In genomic region chr7:131546126-131546525, GRCh38 we compare ENCODE assay signal across 1 cellular context.
TF ChIP-seq lines count a peak whose summit lies in the region.

No MANE protein-coding gene starts in this region.

TF ChIP-seq in GM12878, 131 proteins besides CTCF, POLR2A, EP300 and RAD21 (continued from another document):
- TF ChIP-seq, protein P1, sequence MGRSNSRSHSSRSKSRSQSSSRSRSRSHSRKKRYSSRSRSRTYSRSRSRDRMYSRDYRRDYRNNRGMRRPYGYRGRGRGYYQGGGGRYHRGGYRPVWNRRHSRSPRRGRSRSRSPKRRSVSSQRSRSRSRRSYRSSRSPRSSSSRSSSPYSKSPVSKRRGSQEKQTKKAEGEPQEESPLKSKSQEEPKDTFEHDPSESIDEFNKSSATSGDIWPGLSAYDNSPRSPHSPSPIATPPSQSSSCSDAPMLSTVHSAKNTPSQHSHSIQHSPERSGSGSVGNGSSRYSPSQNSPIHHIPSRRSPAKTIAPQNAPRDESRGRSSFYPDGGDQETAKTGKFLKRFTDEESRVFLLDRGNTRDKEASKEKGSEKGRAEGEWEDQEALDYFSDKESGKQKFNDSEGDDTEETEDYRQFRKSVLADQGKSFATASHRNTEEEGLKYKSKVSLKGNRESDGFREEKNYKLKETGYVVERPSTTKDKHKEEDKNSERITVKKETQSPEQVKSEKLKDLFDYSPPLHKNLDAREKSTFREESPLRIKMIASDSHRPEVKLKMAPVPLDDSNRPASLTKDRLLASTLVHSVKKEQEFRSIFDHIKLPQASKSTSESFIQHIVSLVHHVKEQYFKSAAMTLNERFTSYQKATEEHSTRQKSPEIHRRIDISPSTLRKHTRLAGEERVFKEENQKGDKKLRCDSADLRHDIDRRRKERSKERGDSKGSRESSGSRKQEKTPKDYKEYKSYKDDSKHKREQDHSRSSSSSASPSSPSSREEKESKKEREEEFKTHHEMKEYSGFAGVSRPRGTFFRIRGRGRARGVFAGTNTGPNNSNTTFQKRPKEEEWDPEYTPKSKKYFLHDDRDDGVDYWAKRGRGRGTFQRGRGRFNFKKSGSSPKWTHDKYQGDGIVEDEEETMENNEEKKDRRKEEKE (IDR thresholded peaks at IDR 0.05): no peak
- TF ChIP-seq NFYA (IDR thresholded peaks at IDR 0.05; ENCODE audit: borderline replicate concordance, low read depth, low read length) (no peak), FOXK2 (IDR thresholded peaks at IDR 0.05) (no peak), GATAD2B (conservative IDR thresholded peaks at IDR 0.05; ENCODE audit: low read depth) (no peak), IRF5 (IDR thresholded peaks at IDR 0.05; ENCODE audit: borderline replicate concordance) (no peak), TCF12 (IDR thresholded peaks at IDR 0.05; ENCODE audit: low read depth, low read length) (no peak), YY1 (IDR thresholded peaks at IDR 0.05; ENCODE audit: low read depth, low read length) (no peak)
